In genomic region chr2:162582357-162582798, GRCh38 we compare ENCODE assay signal across 11 cellular contexts.
DNase-seq lines count a peak whose midpoint lies in the region; TF ChIP-seq lines count a peak whose summit lies in the region.
"Had no signal": no experiment of that assay in that cellular context is flagged by ENCODE, and none has a peak within 500 bp of the region (broad histone marks: within the 10 kb centered on the region; RNA-seq: fewer than 3 reads in every experiment).

No MANE protein-coding gene starts in this region.

- H3K4me1 ChIP-seq in endodermal cell (ENCODE audit: control insufficient read depth, insufficient read depth, low read length): peaks cover 12% of the 10 kb centered on the region
- peaks cover 16% of the 10 kb centered on the region for H3K4me1 ChIP-seq in skeletal muscle satellite cell (ENCODE audit: control insufficient read depth, insufficient read depth, low read length)

- DNase-seq in NCI-H1105 treated with DMSO at 0.1 percent for 48 hours (lab: John Stamatoyannopoulos, UW): peak; percentile 17
- no peak for DNase-seq in NCI-H1105 (lab: John Stamatoyannopoulos, UW)
- DNase-seq in NCI-H69 (lab: John Stamatoyannopoulos, UW): peak; percentile 82
- DNase-seq in endodermal cell: peak; percentile 76
- no peak for DNase-seq in activated T-cell treated with anti-CD3 and anti-CD28 coated beads, Interleukin-2, amount 50 U/mL, for 1 hour
- DNase-seq in dermis blood vessel endothelial cell: no peak
- no peak for DNase-seq in T-helper 2 cell treated with Interferon-gamma antibody and Interleukin-4, amounts not matched to agents 5 μg/mL and 100 μg/mL, for 36 hours (ENCODE audit: low spot score)
- DNase-seq: activated CD4-positive, alpha-beta T cell treated with anti-CD3 and anti-CD28 coated beads, Interleukin-2, amount 10 ng/mL, durations not matched to agents 24 days and 14 days; activated naive CD4-positive, alpha-beta T cell had no signal

- no peaks in the 10 kb centered on the region for H3K9me3 Mint-ChIP-seq in endodermal cell
- no peaks in the 10 kb centered on the region for H3K9me3 Mint-ChIP-seq in T-helper 2 cell treated with Interferon-gamma antibody and Interleukin-4, amounts not matched to agents 5 μg/mL and 100 μg/mL, for 36 hours
- H3K9me3 Mint-ChIP-seq: activated CD4-positive, alpha-beta T cell treated with anti-CD3 and anti-CD28 coated beads, Interleukin-2, amount 10 ng/mL, durations not matched to agents 24 days and 14 days had no signal

- H3K4me3 ChIP-seq in endodermal cell (ENCODE audit: low read length) (no peak overlapping the region), skeletal muscle satellite cell (ENCODE audit: low read length) (no peak overlapping the region)

- peaks cover 4% of the 10 kb centered on the region for H3K27me3 Mint-ChIP-seq in endodermal cell (ENCODE audit: insufficient read depth)
- no peaks in the 10 kb centered on the region for H3K27me3 Mint-ChIP-seq in T-helper 2 cell treated with Interferon-gamma antibody and Interleukin-4, amounts not matched to agents 5 μg/mL and 100 μg/mL, for 36 hours (ENCODE audit: low read depth)
- H3K27me3 Mint-ChIP-seq: activated CD4-positive, alpha-beta T cell treated with anti-CD3 and anti-CD28 coated beads, Interleukin-2, amount 10 ng/mL, durations not matched to agents 24 days and 14 days; dendritic cell treated with granulocyte-macrophage colony-stimulating factor and Interleukin-4, amounts not matched to agents 40 ng/mL and 50 ng/mL, for 4 days had no signal

- H3K36me3 Mint-ChIP-seq in endodermal cell (ENCODE audit: low read depth): no peaks in the 10 kb centered on the region
- no peaks in the 10 kb centered on the region for H3K36me3 Mint-ChIP-seq in T-helper 2 cell treated with Interferon-gamma antibody and Interleukin-4, amounts not matched to agents 5 μg/mL and 100 μg/mL, for 36 hours (ENCODE audit: low read depth)

- H3K27me3 ChIP-seq in endodermal cell (ENCODE audit: control insufficient read depth, insufficient read depth, low read length, poor library complexity, severe bottlenecking) (no peaks in the 10 kb centered on the region), skeletal muscle satellite cell (ENCODE audit: control insufficient read depth, insufficient read depth, low read length) (no peaks in the 10 kb centered on the region)

- peak overlapping the region; percentile 2 for H3K4me2 ChIP-seq in skeletal muscle satellite cell (ENCODE audit: low read length)

- H3K4me1 Mint-ChIP-seq in endodermal cell: peaks cover 19% of the 10 kb centered on the region
- H3K4me1 Mint-ChIP-seq in T-helper 2 cell treated with Interferon-gamma antibody and Interleukin-4, amounts not matched to agents 5 μg/mL and 100 μg/mL, for 36 hours (ENCODE audit: low read depth): no peaks in the 10 kb centered on the region
- H3K4me1 Mint-ChIP-seq: activated CD4-positive, alpha-beta T cell treated with anti-CD3 and anti-CD28 coated beads, Interleukin-2, amount 10 ng/mL, durations not matched to agents 24 days and 14 days had no signal

- H3K9me3 ChIP-seq in endodermal cell (ENCODE audit: control insufficient read depth, low read length) (no peaks in the 10 kb centered on the region), skeletal muscle satellite cell (replicated peaks; ENCODE audit: low read length) (no peaks in the 10 kb centered on the region)

- no peak overlapping the region for H3K9ac ChIP-seq in endodermal cell (ENCODE audit: extremely low read depth, low read length, poor library complexity, severe bottlenecking)
- H3K9ac ChIP-seq in skeletal muscle satellite cell (ENCODE audit: low read depth, low read length): no peak overlapping the region

- H3K36me3 ChIP-seq in endodermal cell (ENCODE audit: control insufficient read depth, insufficient read depth, low read length): no peaks in the 10 kb centered on the region
- H3K36me3 ChIP-seq in skeletal muscle satellite cell (ENCODE audit: insufficient read depth, low read length): no peaks in the 10 kb centered on the region

- no peak overlapping the region for H3K27ac Mint-ChIP-seq in endodermal cell
- H3K27ac Mint-ChIP-seq in T-helper 2 cell treated with Interferon-gamma antibody and Interleukin-4, amounts not matched to agents 5 μg/mL and 100 μg/mL, for 36 hours: no peak overlapping the region
- H3K27ac Mint-ChIP-seq: activated CD4-positive, alpha-beta T cell treated with anti-CD3 and anti-CD28 coated beads, Interleukin-2, amount 10 ng/mL, durations not matched to agents 24 days and 14 days; dendritic cell treated with granulocyte-macrophage colony-stimulating factor and Interleukin-4, amounts not matched to agents 40 ng/mL and 50 ng/mL, for 4 days had no signal

- no peak overlapping the region for H3K4me3 Mint-ChIP-seq in endodermal cell
- no peak overlapping the region for H3K4me3 Mint-ChIP-seq in T-helper 2 cell treated with Interferon-gamma antibody and Interleukin-4, amounts not matched to agents 5 μg/mL and 100 μg/mL, for 36 hours
- H3K4me3 Mint-ChIP-seq: activated CD4-positive, alpha-beta T cell treated with anti-CD3 and anti-CD28 coated beads, Interleukin-2, amount 10 ng/mL, durations not matched to agents 24 days and 14 days; dendritic cell treated with granulocyte-macrophage colony-stimulating factor and Interleukin-4, amounts not matched to agents 40 ng/mL and 50 ng/mL, for 4 days had no signal

- no peak overlapping the region for H3K27ac ChIP-seq in endodermal cell (ENCODE audit: low read depth, low read length)

- 34 to 53% methylated on average over 4 to 5 of the region's 5 CpGs for WGBS in endodermal cell (ENCODE audit: insufficient coverage in 1 of 2, insufficient read length in 1 of 2), 2 experiments

- no peak for TF ChIP-seq CTCF in endodermal cell (conservative IDR thresholded peaks at IDR 0.05)

Comparison
In these comparisons a context has a peak if more than half of its experiments do, and no peak if none do; other contexts are left out.
1. DNase-seq: peak in NCI-H1105 treated with DMSO at 0.1 percent for 48 hours (single experiment), NCI-H69 (single experiment) and endodermal cell (single experiment); none in NCI-H1105 (single experiment), activated T-cell treated with anti-CD3 and anti-CD28 coated beads, Interleukin-2, amount 50 U/mL, for 1 hour (single experiment), dermis blood vessel endothelial cell (single experiment) and T-helper 2 cell treated with Interferon-gamma antibody and Interleukin-4, amounts not matched to agents 5 μg/mL and 100 μg/mL, for 36 hours (single experiment).